8 cellular contexts compared by ENCODE assay signal in the genomic region with DNA sequence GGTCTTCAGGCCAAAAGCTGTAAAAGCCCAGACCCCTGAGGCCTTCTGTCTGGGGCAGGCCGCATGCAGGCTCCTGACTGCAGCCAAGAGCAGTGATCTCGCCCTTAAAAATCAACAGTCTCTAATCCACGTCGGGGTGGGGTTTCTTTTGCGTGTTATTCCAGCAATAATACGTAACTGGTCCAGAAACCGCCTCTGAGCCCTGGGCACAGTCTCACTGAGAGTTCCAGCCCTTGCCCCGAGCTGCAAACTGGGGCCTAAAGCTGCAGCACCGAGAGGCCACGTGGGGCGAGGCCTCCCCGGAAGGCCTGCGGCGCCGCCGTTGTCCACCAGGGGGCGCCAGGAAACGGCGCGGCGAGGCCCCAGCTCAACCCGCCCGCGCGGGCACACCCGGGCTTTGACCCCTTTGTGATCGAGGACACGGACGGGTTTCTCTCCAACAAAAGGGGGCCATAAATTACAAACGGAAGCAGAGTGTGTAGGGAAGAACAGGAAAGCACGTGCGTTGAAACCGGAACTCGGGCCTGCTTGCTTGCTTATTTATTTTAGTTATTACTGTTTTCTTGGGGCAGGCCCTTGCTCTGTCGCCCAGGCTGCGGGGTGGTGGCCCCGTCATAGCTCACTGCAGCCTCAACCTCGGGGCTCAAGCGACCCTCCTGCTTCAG.
DNase-seq lines count a peak whose midpoint lies in the region; ATAC-seq and TF ChIP-seq lines count a peak whose summit lies in the region.

No MANE protein-coding gene starts in this region.

- 28% methylated on average over 32 of the region's 39 CpGs for WGBS in mammary epithelial cell (ENCODE audit: low coverage, missing lambda C conversion rate)

- DNase-seq in DMS153 (lab: John Stamatoyannopoulos, UW) (peak; percentile 67), NCI-H2029 treated with DMSO at 0.1 percent for 48 hours (lab: John Stamatoyannopoulos, UW) (peak; percentile 51), WERI-Rb-1 (peak; percentile 79), mammary epithelial cell (peak; percentile 64), iris pigment epithelial cell (ENCODE audit: low read depth) (peak; percentile 39)
- peak; percentile 68 to 85 (median 81) for DNase-seq in stimulated activated CD4-positive, alpha-beta T cell treated with anti-CD3 and anti-CD28 coated beads, Interleukin-12 subunit alpha, Interleukin-12 subunit beta, amount 100 ng/mL, for 48 hours (ENCODE audit: low read depth in 2 of 3, low spot score in 1 of 3)

- CTCF ChIA-PET in HEK293 (lab: Yijun Ruan, JAX) (interaction anchor here (0.5 to 3.8 kb wide), 25 partner anchors 9 to 517 kb away, joined by 3 to 46 read pairs (median 4); a partner anchor contains a TSS), mammary epithelial cell (lab: Charles Lee; ENCODE audit: low non-redundant PET) (interaction anchor here (0.7 to 1.7 kb wide), 3 partner anchors 175 to 375 kb away, joined by 5 to 15 read pairs (median 5); a partner anchor contains a TSS)

- H4K20me1 ChIP-seq in mammary epithelial cell (ENCODE audit: insufficient read depth, low read length): no peaks in the 10 kb centered on the region

- peak overlapping the region; percentile 88 for H2AFZ ChIP-seq in mammary epithelial cell (ENCODE audit: low read depth, low read length)

- intact Hi-C loops in mammary epithelial cell (cut with micrococcal nuclease): loop anchor here (1.0 to 10.0 kb wide), 4 partner anchors 59 to 373 kb away; a partner anchor contains a TSS

- dilution Hi-C loops in mammary epithelial cell (cut with HindIII; ENCODE audit: low sequenced_read_pairs): no loop called here

- no peaks in the 10 kb centered on the region for H3K9me3 ChIP-seq in HEK293 (ENCODE audit: control insufficient read depth, insufficient read depth, low read depth, low read length)
- no peaks in the 10 kb centered on the region for H3K9me3 ChIP-seq in WERI-Rb-1 (ENCODE audit: severe bottlenecking)
- H3K9me3 ChIP-seq in mammary epithelial cell (replicated peaks; ENCODE audit: insufficient read depth, low read length): no peaks in the 10 kb centered on the region

- H3K4me1 ChIP-seq in HEK293 (ENCODE audit: control insufficient read depth, insufficient read depth, low read length) (peaks cover 9% of the 10 kb centered on the region), mammary epithelial cell (ENCODE audit: insufficient read depth, low read length) (peaks cover 39% of the 10 kb centered on the region)

- H3K9ac ChIP-seq in mammary epithelial cell (ENCODE audit: insufficient read depth, low read length): peak overlapping the region; percentile 52

- no peak for ATAC-seq in HG02571 (IDR thresholded peaks at IDR 0.05; ENCODE audit: unreplicated experiment)

- H3K27me3 ChIP-seq in WERI-Rb-1 (ENCODE audit: insufficient read depth, low read depth, severe bottlenecking): no peaks in the 10 kb centered on the region
- H3K27me3 ChIP-seq in mammary epithelial cell (ENCODE audit: insufficient read depth, low read length): no peaks in the 10 kb centered on the region

- POLR2A ChIA-PET in HEK293 (lab: Yijun Ruan, JAX): interaction anchor here (0.7 to 2.3 kb wide), 4 partner anchors 175 to 416 kb away, joined by 3 to 26 read pairs (median 4); a partner anchor contains a TSS

- H3K4me3 ChIP-seq in HEK293 (ENCODE audit: low read depth, low read length) (no peak overlapping the region), WERI-Rb-1 (ENCODE audit: low read depth, low read length) (no peak overlapping the region), mammary epithelial cell (replicated peaks in 1 of 3; ENCODE audit: insufficient read depth in 1 of 3, low read depth in 2 of 3, low read length in 3 of 3) (no peak overlapping the region)

- no peaks in the 10 kb centered on the region for H3K79me2 ChIP-seq in mammary epithelial cell (ENCODE audit: insufficient read depth, low read length)

- TF ChIP-seq CTCF in HEK293 (tag by site-specific recombination; IDR thresholded peaks at IDR 0.05) (peak; percentile 96), WERI-Rb-1 (IDR thresholded peaks at IDR 0.05; ENCODE audit: low read depth, low read length) (peak; percentile 93), mammary epithelial cell (conservative IDR thresholded peaks at IDR 0.05 in 1 of 2, IDR thresholded peaks at IDR 0.05 in 1 of 2; ENCODE audit: extremely low read depth in 1 of 2, insufficient read depth in 1 of 2, low read depth in 1 of 2, low read length in 2 of 2) (peak; percentile 89 to 98)

- no TSS peak for BruUV-seq in mammary epithelial cell (replicated peaks; lab: Mats Ljungman, UMichigan)

- in situ Hi-C loops in mammary epithelial cell (cut with MboI; ENCODE audit: low sequenced_read_pairs in 2 of 2): loop anchor here (5.0 to 10.0 kb wide), 4 partner anchors 169 to 369 kb away; a partner anchor contains a TSS

- H3K27ac ChIP-seq in HEK293 (ENCODE audit: extremely low read depth, low read depth, low read length) (peak overlapping the region; percentile 65), WERI-Rb-1 (peak overlapping the region; percentile 47), mammary epithelial cell (ENCODE audit: insufficient read depth, low read depth, low read length) (peak overlapping the region; percentile 85)

- peak overlapping the region; percentile 14 for H3K4me2 ChIP-seq in mammary epithelial cell (ENCODE audit: insufficient read depth, low read depth, low read length)

- H3K36me3 ChIP-seq in HEK293 (ENCODE audit: control insufficient read depth in 2 of 2, insufficient read depth in 1 of 2, low read length in 2 of 2) (no peaks in the 10 kb centered on the region), WERI-Rb-1 (no peaks in the 10 kb centered on the region), mammary epithelial cell (ENCODE audit: insufficient read depth, low read length) (no peaks in the 10 kb centered on the region)

TF ChIP-seq in HEK293, 187 proteins besides CTCF, POLR2A, EP300 and RAD21 (continues in another document):
- no peak for TF ChIP-seq ZNF214 (tag by site-specific recombination; IDR thresholded peaks at IDR 0.05; ENCODE audit: borderline replicate concordance)
- no peak for TF ChIP-seq MEIS1 (CRISPR knock-in tag; IDR thresholded peaks at IDR 0.05; ENCODE audit: borderline replicate concordance)
- peak; percentile 46; the same call in 1 of the 2 replicates for TF ChIP-seq ZNF76 (tag by site-specific recombination; IDR thresholded peaks at IDR 0.05; ENCODE audit: borderline replicate concordance, low read depth)
- TF ChIP-seq ZNF555 (tag by site-specific recombination; conservative IDR thresholded peaks at IDR 0.05): no peak
- TF ChIP-seq ZNF146 (tag by site-specific recombination; IDR thresholded peaks at IDR 0.05): no peak
- peak; percentile 76 for TF ChIP-seq GLIS1 (tag by site-specific recombination; IDR thresholded peaks at IDR 0.05)
- TF ChIP-seq ZXDB (tag by site-specific recombination; IDR thresholded peaks at IDR 0.05): peak; percentile 82
- TF ChIP-seq KLF9 (tag by site-specific recombination; IDR thresholded peaks at IDR 0.05; ENCODE audit: low read depth): no peak; the same call in 1 of the 2 replicates
- TF ChIP-seq, protein P1, sequence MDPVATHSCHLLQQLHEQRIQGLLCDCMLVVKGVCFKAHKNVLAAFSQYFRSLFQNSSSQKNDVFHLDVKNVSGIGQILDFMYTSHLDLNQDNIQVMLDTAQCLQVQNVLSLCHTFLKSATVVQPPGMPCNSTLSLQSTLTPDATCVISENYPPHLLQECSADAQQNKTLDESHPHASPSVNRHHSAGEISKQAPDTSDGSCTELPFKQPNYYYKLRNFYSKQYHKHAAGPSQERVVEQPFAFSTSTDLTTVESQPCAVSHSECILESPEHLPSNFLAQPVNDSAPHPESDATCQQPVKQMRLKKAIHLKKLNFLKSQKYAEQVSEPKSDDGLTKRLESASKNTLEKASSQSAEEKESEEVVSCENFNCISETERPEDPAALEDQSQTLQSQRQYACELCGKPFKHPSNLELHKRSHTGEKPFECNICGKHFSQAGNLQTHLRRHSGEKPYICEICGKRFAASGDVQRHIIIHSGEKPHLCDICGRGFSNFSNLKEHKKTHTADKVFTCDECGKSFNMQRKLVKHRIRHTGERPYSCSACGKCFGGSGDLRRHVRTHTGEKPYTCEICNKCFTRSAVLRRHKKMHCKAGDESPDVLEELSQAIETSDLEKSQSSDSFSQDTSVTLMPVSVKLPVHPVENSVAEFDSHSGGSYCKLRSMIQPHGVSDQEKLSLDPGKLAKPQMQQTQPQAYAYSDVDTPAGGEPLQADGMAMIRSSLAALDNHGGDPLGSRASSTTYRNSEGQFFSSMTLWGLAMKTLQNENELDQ (tag by site-specific recombination; IDR thresholded peaks at IDR 0.05; ENCODE audit: low read depth): no peak
- no peak for TF ChIP-seq ZNF48 (tag by site-specific recombination; IDR thresholded peaks at IDR 0.05)
- TF ChIP-seq ZBTB20 (tag by site-specific recombination; IDR thresholded peaks at IDR 0.05): peak; percentile 52; the same call in 1 of the 2 replicates
- peak; percentile 93 for TF ChIP-seq ZNF2 (tag by site-specific recombination; IDR thresholded peaks at IDR 0.05)
- no peak for TF ChIP-seq ZNF354C (tag by site-specific recombination; IDR thresholded peaks at IDR 0.05; ENCODE audit: borderline replicate concordance, low read depth)
- TF ChIP-seq, protein P2, sequence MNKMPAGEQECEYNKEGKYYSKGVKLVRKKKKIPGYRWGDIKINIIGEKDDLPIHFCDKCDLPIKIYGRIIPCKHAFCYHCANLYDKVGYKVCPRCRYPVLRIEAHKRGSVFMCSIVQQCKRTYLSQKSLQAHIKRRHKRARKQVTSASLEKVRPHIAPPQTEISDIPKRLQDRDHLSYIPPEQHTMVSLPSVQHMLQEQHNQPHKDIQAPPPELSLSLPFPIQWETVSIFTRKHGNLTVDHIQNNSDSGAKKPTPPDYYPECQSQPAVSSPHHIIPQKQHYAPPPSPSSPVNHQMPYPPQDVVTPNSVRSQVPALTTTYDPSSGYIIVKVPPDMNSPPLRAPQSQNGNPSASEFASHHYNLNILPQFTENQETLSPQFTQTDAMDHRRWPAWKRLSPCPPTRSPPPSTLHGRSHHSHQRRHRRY (tag by site-specific recombination; IDR thresholded peaks at IDR 0.05): no peak
- TF ChIP-seq BCL11A (tag by site-specific recombination; IDR thresholded peaks at IDR 0.05; ENCODE audit: low read depth): no peak
- TF ChIP-seq ZNF624 (tag by site-specific recombination; IDR thresholded peaks at IDR 0.05): no peak
